8 cellular contexts compared by ENCODE assay signal in genomic region chr2:113240915-113241911, GRCh38. TPM values are rescaled to one million over a fixed set of nuclear protein-coding genes. Genes with fewer than 3 reads are reported as not detected.
DNase-seq lines count a peak whose midpoint lies in the region; ATAC-seq and TF ChIP-seq lines count a peak whose summit lies in the region.

No MANE protein-coding gene starts in this region.

- ATAC-seq in right lobe of liver = peak in 3 of 4 donors; percentile 5 to 84 (median 33)
- ATAC-seq in GM21515 (IDR thresholded peaks at IDR 0.05; ENCODE audit: unreplicated experiment) = no peak

- H3K4me1 ChIP-seq in right lobe of liver = peaks cover 0 to 46% (median 8%) of the 10 kb centered on the region in 4 donors

- no peaks in the 10 kb centered on the region for H3K27me3 ChIP-seq in right lobe of liver

- no peaks in the 10 kb centered on the region for H3K36me3 Mint-ChIP-seq in brain

- TF ChIP-seq CTCF in brain (conservative IDR thresholded peaks at IDR 0.05) (no peak), right lobe of liver (IDR thresholded peaks at IDR 0.05) (no peak)

- peaks cover 0 to under 1% (median 0%) of the 10 kb centered on the region in 5 experiments for H3K9me3 Mint-ChIP-seq in brain

- 54% methylated on average over 12 of the region's 18 CpGs for WGBS in right lobe of liver (ENCODE audit: insufficient coverage, low coverage, low lambda C conversion rate, missing lambda C conversion rate)

- no peaks in the 10 kb centered on the region for H3K27me3 Mint-ChIP-seq in brain

- H3K27ac Mint-ChIP-seq in brain = peak overlapping the region; percentile 8 to 94 (median 50)

- no peaks in the 10 kb centered on the region for H3K36me3 ChIP-seq in right lobe of liver

- peaks cover 33% of the 10 kb centered on the region for H3K4me1 Mint-ChIP-seq in brain

- peak overlapping the region in 1 of 5 experiments; percentile 7 for H3K4me3 Mint-ChIP-seq in brain

- H3K4me3 ChIP-seq in right lobe of liver = no peak overlapping the region

- peak; percentile 55 for DNase-seq in ELF-1 (ENCODE audit: low read depth, low spot score)
- DNase-seq in RPMI7951 (ENCODE audit: low read depth) = peak; percentile 100
- peak in 1 of 3 donors; percentile 72 for DNase-seq in right lobe of liver
- DNase-seq in stimulated activated CD8-positive, alpha-beta memory T cell treated with anti-CD3 and anti-CD28 coated beads, Interleukin-4, amount 100 ng/mL, for 24 hours (ENCODE audit: low read depth) = peak; percentile 51
- no peak for DNase-seq in NCI-H1930 (lab: John Stamatoyannopoulos, UW)
- DNase-seq in cortex of kidney (lab: John Stamatoyannopoulos, UW) = no peak

- peak overlapping the region in 1 of 3 donors; percentile 34 for H3K27ac ChIP-seq in right lobe of liver

- H3K9me3 ChIP-seq in right lobe of liver = no peaks in the 10 kb centered on the region

- intact Hi-C loops in right lobe of liver (cut with DNase I) = no loop called here

- no peak for TF ChIP-seq POLR2A in right lobe of liver (IDR thresholded peaks at IDR 0.05)

RNA-seq across cellular contexts. Expression of gene PAX8, which starts 37.5 kb away (rescaled TPM):
- total RNA-seq in RPMI7951 (2014; rRNA removed; shearing (Covaris generic)) = 5.4 and 12.6 TPM in 2 replicates
- 2.4 TPM for polyA plus RNA-seq in brain (ENCODE audit: insufficient read depth, low read depth, low replicate concordance)
- 1 to 10 TPM in 2 of 6 experiments, under 1 TPM in 4; 0.27 to 1.9 (median 0.86) TPM for total RNA-seq in right lobe of liver

Comparison
In these comparisons a context has a peak if more than half of its experiments do, and no peak if none do; other contexts are left out.
1. DNase-seq: peak in ELF-1 (single experiment), RPMI7951 (single experiment) and stimulated activated CD8-positive, alpha-beta memory T cell treated with anti-CD3 and anti-CD28 coated beads, Interleukin-4, amount 100 ng/mL, for 24 hours (single experiment); none in NCI-H1930 (0 of 2) and cortex of kidney (single experiment).